22 cellular contexts compared by ENCODE assay signal in genomic region chrX:84737471-84737871, GRCh38.
DNase-seq lines count a peak whose midpoint lies in the region; ATAC-seq, FAIRE-seq and TF ChIP-seq lines count a peak whose summit lies in the region.
"Had no signal": no experiment of that assay in that cellular context is flagged by ENCODE, and none has a peak within 500 bp of the region (broad histone marks: within the 10 kb centered on the region; RNA-seq: fewer than 3 reads in every experiment).

No MANE protein-coding gene starts in this region.

- H2AK5ac ChIP-seq in trophoblast cell (ENCODE audit: low read length): no peak overlapping the region

- no peak overlapping the region for H3K4me2 ChIP-seq in trophoblast cell (ENCODE audit: low read length)
- H3K4me2 ChIP-seq: PC-9 had no signal

- H2BK5ac ChIP-seq in trophoblast cell (ENCODE audit: low read depth, low read length, poor library complexity): peak overlapping the region; percentile 46

- H3K4me3 ChIP-seq in ascending aorta: peak overlapping the region in 1 of 2 donors; percentile 15
- H3K4me3 ChIP-seq in trophoblast cell (ENCODE audit: low read depth, low read length): no peak overlapping the region
- H3K4me3 ChIP-seq: breast epithelium, gastrocnemius medialis, PC-9, SJSA1 had no signal

- H3K36me3 ChIP-seq in ascending aorta (no peaks in the 10 kb centered on the region), trophoblast cell (ENCODE audit: control insufficient read depth in 1 of 2, insufficient read depth in 2 of 2, low read length in 2 of 2) (no peaks in the 10 kb centered on the region)
- H3K36me3 ChIP-seq: breast epithelium, gastrocnemius medialis, SJSA1 had no signal

- H4K8ac ChIP-seq in trophoblast cell (ENCODE audit: low read depth, low read length): peak overlapping the region; percentile 23

- no peaks in the 10 kb centered on the region for H3K9me3 ChIP-seq in ascending aorta
- no peaks in the 10 kb centered on the region for H3K9me3 ChIP-seq in trophoblast cell (ENCODE audit: insufficient read depth, low read depth, low read length)
- H3K9me3 ChIP-seq: breast epithelium, gastrocnemius medialis, SJSA1 had no signal

- H3K14ac ChIP-seq in trophoblast cell (ENCODE audit: low read length): no peak overlapping the region

- peak overlapping the region; percentile 72 for H2BK120ac ChIP-seq in trophoblast cell (ENCODE audit: insufficient read depth, low read length, poor library complexity)

- H4K91ac ChIP-seq in trophoblast cell (ENCODE audit: low read depth, low read length): peak overlapping the region; percentile 68

- intact Hi-C loops in ascending aorta (cut with DNase I): no loop called here
- intact Hi-C loops in left ventricle myocardium superior (cut with micrococcal nuclease): loop anchor here (10.0 kb wide), 2 partner anchors 167 to 317 kb away; no protein-coding TSS in a partner anchor

- no peak overlapping the region for H3K18ac ChIP-seq in trophoblast cell (ENCODE audit: low read length)

- WGBS in trophoblast cell (ENCODE audit: extremely low coverage, insufficient coverage, insufficient read length): no CpG with 5 or more reads among the region's 4 CpGs

- H2BK12ac ChIP-seq in trophoblast cell (ENCODE audit: low read length): no peak overlapping the region

- no peak for TF ChIP-seq CTCF in ascending aorta (IDR thresholded peaks at IDR 0.05)

- H3K79me2 ChIP-seq in trophoblast cell (ENCODE audit: control insufficient read depth, insufficient read depth, low read length, poor library complexity): no peaks in the 10 kb centered on the region

- peaks cover 0 to 8% of the 10 kb centered on the region in 2 donors for H3K4me1 ChIP-seq in ascending aorta
- peaks cover 6 to 7% of the 10 kb centered on the region in 2 experiments for H3K4me1 ChIP-seq in trophoblast cell (ENCODE audit: control insufficient read depth in 1 of 2, insufficient read depth in 2 of 2, low read length in 2 of 2)
- H3K4me1 ChIP-seq: breast epithelium, gastrocnemius medialis, SJSA1 had no signal

- no peak overlapping the region for H2AFZ ChIP-seq in trophoblast cell (ENCODE audit: insufficient read depth, low read length, poor library complexity)
- H2AFZ ChIP-seq: PC-9 had no signal

- peaks cover 6% of the 10 kb centered on the region for H3K79me1 ChIP-seq in trophoblast cell (ENCODE audit: low read length)

- H3K27ac ChIP-seq in ascending aorta: peak overlapping the region; percentile 65 to 72
- peak overlapping the region; percentile 17 for H3K27ac ChIP-seq in trophoblast cell (ENCODE audit: low read depth, low read length)
- H3K27ac ChIP-seq: C4-2B, gastrocnemius medialis, PC-9, SJSA1 had no signal

- no peak for FAIRE-seq in GM12891 (lab: Jason Lieb, UNC)
- FAIRE-seq: H1 had no signal

- DNase-seq in ELF-1 (ENCODE audit: low read depth, low spot score) (peak; percentile 50), ascending aorta (ENCODE audit: low spot score in 2 of 2) (no peak), left ventricle myocardium superior (peak; percentile 25), trophoblast cell (no peak), DMS 273 (lab: John Stamatoyannopoulos, UW; ENCODE audit: unreplicated experiment) (no peak), NCI-H187 (lab: John Stamatoyannopoulos, UW) (no peak), GM12891 (ENCODE audit: insufficient read length, low spot score) (no peak)
- DNase-seq: activated CD4-positive, alpha-beta T cell treated with anti-CD3 and anti-CD28 coated beads, Interleukin-2, amount 10 ng/mL, durations not matched to agents 7 days and 5 days; activated naive CD8-positive, alpha-beta T cell treated with anti-CD3 and anti-CD28 coated beads for 36 hours; gastrocnemius medialis; GDM1; left colon; NCI-H1930; PC-9; stimulated activated CD4-positive, alpha-beta T cell treated with anti-CD3 and anti-CD28 coated beads, Interleukin-12 subunit alpha, Interleukin-12 subunit beta, amount 100 ng/mL, for 4 hours; T-helper 17 cell had no signal

- no peak overlapping the region for H4K12ac ChIP-seq in trophoblast cell (ENCODE audit: low read depth, low read length)

- ATAC-seq in left ventricle myocardium superior: peak; percentile 37
- no peak for ATAC-seq in GM21737 (IDR thresholded peaks at IDR 0.05; ENCODE audit: unreplicated experiment)
- ATAC-seq: activated T-helper 17 cell treated with anti-CD3 and anti-CD28 coated beads, Interleukin-2, amount 50 U/mL, for 72 hours; gastrocnemius medialis; left colon; T-helper 17 cell had no signal

- no peak overlapping the region for H3K9ac ChIP-seq in trophoblast cell (ENCODE audit: low read length)

- H3K4ac ChIP-seq in trophoblast cell (ENCODE audit: low read depth, low read length): no peak overlapping the region

- TF ChIP-seq POLR2A in GM12891 (IDR thresholded peaks at IDR 0.05; ENCODE audit: low read depth, low read length): no peak

- H3K23ac ChIP-seq in trophoblast cell (ENCODE audit: low read length): no peak overlapping the region

- H3K27me3 ChIP-seq in ascending aorta: no peaks in the 10 kb centered on the region
- no peaks in the 10 kb centered on the region for H3K27me3 ChIP-seq in trophoblast cell (ENCODE audit: insufficient read depth, low read length)
- H3K27me3 ChIP-seq: gastrocnemius medialis, SJSA1 had no signal

TF ChIP-seq in GM12891, 5 proteins besides CTCF, POLR2A, EP300 and RAD21:
- TF ChIP-seq POU2F2 (IDR thresholded peaks at IDR 0.05; ENCODE audit: low read depth, low read length) (no peak), SPI1 (IDR thresholded peaks at IDR 0.05; ENCODE audit: low read depth, low read length) (no peak), TAF1 (IDR thresholded peaks at IDR 0.05; ENCODE audit: low read depth, low read length) (no peak), POLR2AphosphoS5 (IDR thresholded peaks at IDR 0.05; ENCODE audit: low read depth, low read length) (no peak), PAX5 (IDR thresholded peaks at IDR 0.05; ENCODE audit: insufficient read depth, low read length, severe bottlenecking) (no peak)

Comparison
In these comparisons a context has a peak if more than half of its experiments do, and no peak if none do; other contexts are left out.
1. DNase-seq: peak in ELF-1 (single experiment) and left ventricle myocardium superior (single experiment); none in ascending aorta (0 of 2), trophoblast cell (0 of 2), DMS 273 (single experiment), NCI-H187 (0 of 2) and GM12891 (single experiment).